Comparison of ENCODE assay signal across 14 cellular contexts in genomic region chr4:185192059-185192458, GRCh38. TPM values are rescaled to one million over a fixed set of nuclear protein-coding genes. Genes with fewer than 3 reads are reported as not detected.
DNase-seq lines count a peak whose midpoint lies in the region; ATAC-seq and TF ChIP-seq lines count a peak whose summit lies in the region.
"Had no signal": no experiment of that assay in that cellular context is flagged by ENCODE, and none has a peak within 500 bp of the region (broad histone marks: within the 10 kb centered on the region; RNA-seq: fewer than 3 reads in every experiment).

No MANE protein-coding gene starts in this region.

- no peak overlapping the region for H3K27ac ChIP-seq in naive thymus-derived CD4-positive, alpha-beta T cell (ENCODE audit: low read depth, low read length)

- peak overlapping the region in 1 of 9 donors; percentile 8 for H3K27ac Mint-ChIP-seq in naive thymus-derived CD4-positive, alpha-beta T cell
- H3K27ac Mint-ChIP-seq: activated CD8-positive, alpha-beta T cell treated with anti-CD3 and anti-CD28 coated beads for 36 hours; endodermal cell had no signal

- peaks cover 8 to 37% (median 19%) of the 10 kb centered on the region in 5 donors for H3K36me3 Mint-ChIP-seq in naive thymus-derived CD4-positive, alpha-beta T cell

- POLR2A ChIA-PET in naive thymus-derived CD4-positive, alpha-beta T cell (lab: Charles Lee), result no interaction called here

- H3K4me3 Mint-ChIP-seq in naive thymus-derived CD4-positive, alpha-beta T cell, result peak overlapping the region in 1 of 10 donors; percentile 9
- H3K4me3 Mint-ChIP-seq: activated CD8-positive, alpha-beta T cell treated with anti-CD3 and anti-CD28 coated beads for 36 hours had no signal

- peak; percentile 64 for DNase-seq in GM13976 (ENCODE audit: low spot score)
- DNase-seq in SIG-M5 treated with dmso at 0.1 percent for 504 hours (lab: John Stamatoyannopoulos, UW; ENCODE audit: unreplicated experiment), result no peak
- no peak for DNase-seq in SW 1271 (lab: John Stamatoyannopoulos, UW)
- no peak for DNase-seq in NCI-H1092 (lab: John Stamatoyannopoulos, UW)
- no peak for DNase-seq in naive thymus-derived CD4-positive, alpha-beta T cell
- DNase-seq: activated CD8-positive, alpha-beta T cell treated with anti-CD3 and anti-CD28 coated beads for 36 hours; amygdala; endodermal cell; mesendoderm had no signal

- intact Hi-C loops in naive thymus-derived CD4-positive, alpha-beta T cell (cut with micrococcal nuclease), result no loop called here

- peaks cover 21 to 56% (median 49%) of the 10 kb centered on the region in 7 donors for H3K4me1 Mint-ChIP-seq in naive thymus-derived CD4-positive, alpha-beta T cell

- in situ Hi-C loops in GM13976 (cut with MboI; ENCODE audit: low sequenced_read_pairs, unreplicated experiment), result no loop called here

- CTCF ChIA-PET in naive thymus-derived CD4-positive, alpha-beta T cell (lab: Charles Lee), result no interaction called here

- H3K36me3 ChIP-seq in naive thymus-derived CD4-positive, alpha-beta T cell (ENCODE audit: control insufficient read depth in 2 of 3, insufficient read depth in 3 of 3, low read length in 3 of 3), result peaks cover 0 to 19% (median 0%) of the 10 kb centered on the region in 3 experiments

- H3K27me3 ChIP-seq in naive thymus-derived CD4-positive, alpha-beta T cell (ENCODE audit: control insufficient read depth in 2 of 2, insufficient read depth in 2 of 2, low read length in 2 of 2), result no peaks in the 10 kb centered on the region

- H3K9me3 ChIP-seq in naive thymus-derived CD4-positive, alpha-beta T cell (ENCODE audit: control insufficient read depth in 2 of 3, low read length in 3 of 3), result no peaks in the 10 kb centered on the region

- ATAC-seq in GM19395 (IDR thresholded peaks at IDR 0.05; ENCODE audit: unreplicated experiment), result peak; percentile 92
- ATAC-seq in HG02763 (IDR thresholded peaks at IDR 0.05; ENCODE audit: unreplicated experiment), result peak; percentile 51
- peak; percentile 91 for ATAC-seq in HG03460 (IDR thresholded peaks at IDR 0.05; ENCODE audit: unreplicated experiment)
- no peak for ATAC-seq in naive thymus-derived CD4-positive, alpha-beta T cell
- ATAC-seq: activated CD8-positive, alpha-beta T cell treated with anti-CD3 and anti-CD28 coated beads for 36 hours; HCT116; SK-N-SH treated with all-trans-retinoic acid at 6 μM for 48 hours had no signal

- no peak overlapping the region for H3K4me3 ChIP-seq in naive thymus-derived CD4-positive, alpha-beta T cell (ENCODE audit: low read length)

- no peaks in the 10 kb centered on the region for H3K27me3 Mint-ChIP-seq in naive thymus-derived CD4-positive, alpha-beta T cell
- H3K27me3 Mint-ChIP-seq: activated CD8-positive, alpha-beta T cell treated with anti-CD3 and anti-CD28 coated beads for 36 hours had no signal

- no peaks in the 10 kb centered on the region for H3K9me3 Mint-ChIP-seq in naive thymus-derived CD4-positive, alpha-beta T cell
- H3K9me3 Mint-ChIP-seq: activated CD8-positive, alpha-beta T cell treated with anti-CD3 and anti-CD28 coated beads for 36 hours; endodermal cell had no signal

- TF ChIP-seq CTCF in GM13976 (IDR thresholded peaks at IDR 0.05; ENCODE audit: borderline replicate concordance, control extremely low read depth, extremely low read depth, insufficient read depth, missing control alignments), result no peak

- H3K4me1 ChIP-seq in naive thymus-derived CD4-positive, alpha-beta T cell (ENCODE audit: control insufficient read depth in 2 of 2, insufficient read depth in 2 of 2, low read length in 2 of 2), result no peaks in the 10 kb centered on the region

RNA-seq across cellular contexts. Expression of gene CFAP97, which starts 11.7 kb away (rescaled TPM):
- 10 to 100 TPM; 23.6 to 46.5 (median 38.0) TPM for total RNA-seq in naive thymus-derived CD4-positive, alpha-beta T cell
- 100 to 1,000 TPM in 1 of 2 donors, 10 to 100 TPM in 1; 95.4 to 103 TPM for polyA plus RNA-seq in naive thymus-derived CD4-positive, alpha-beta T cell

RNA-seq across cellular contexts. Expression of gene SNX25, which starts 17.3 kb away (rescaled TPM):
- total RNA-seq in naive thymus-derived CD4-positive, alpha-beta T cell, result 10 to 100 TPM in 3 of 5 experiments, 1 to 10 TPM in 2; 8.0 to 18.9 (median 14.3) TPM
- 1 to 10 TPM; 3.9 to 4.3 TPM for polyA plus RNA-seq in naive thymus-derived CD4-positive, alpha-beta T cell

RNA-seq across cellular contexts. Expression of gene SLC25A4, which starts 49.0 kb away (rescaled TPM):
- 1 to 10 TPM in 4 of 5 experiments, under 1 TPM in 1; 0.60 to 7.2 (median 4.9) TPM for total RNA-seq in naive thymus-derived CD4-positive, alpha-beta T cell
- 1 to 10 TPM; 2.7 to 3.8 TPM for polyA plus RNA-seq in naive thymus-derived CD4-positive, alpha-beta T cell
